Comparison of ENCODE assay signal across 12 cellular contexts in genomic region chr6:110542311-110543024, GRCh38.
DNase-seq lines count a peak whose midpoint lies in the region; ATAC-seq and TF ChIP-seq lines count a peak whose summit lies in the region.
"Had no signal": no experiment of that assay in that cellular context is flagged by ENCODE, and none has a peak within 500 bp of the region (broad histone marks: within the 10 kb centered on the region; RNA-seq: fewer than 3 reads in every experiment).

No MANE protein-coding gene starts in this region.

- no peak overlapping the region for H3K23ac ChIP-seq in mesenchymal stem cell (ENCODE audit: low read length in 2 of 2)

- H2BK12ac ChIP-seq in mesenchymal stem cell (ENCODE audit: low read length in 2 of 2): peak overlapping the region in 1 of 2 experiments; percentile 49

- H3K4me3 ChIP-seq in fibroblast of the aortic adventitia (ENCODE audit: low read depth, low read length): no peak overlapping the region
- H3K4me3 ChIP-seq in mesenchymal stem cell (ENCODE audit: insufficient read depth in 1 of 2, low read depth in 1 of 2, low read length in 2 of 2): peak overlapping the region in 1 of 2 experiments; percentile 13
- H3K4me3 ChIP-seq in CD8-positive, alpha-beta memory T cell (ENCODE audit: low read length): no peak overlapping the region
- H3K4me3 ChIP-seq in psoas muscle: no peak overlapping the region
- H3K4me3 ChIP-seq: thyroid gland had no signal

- H3K4me1 ChIP-seq in mesenchymal stem cell (ENCODE audit: control insufficient read depth, insufficient read depth, low read depth, low read length) (peaks cover 25% of the 10 kb centered on the region), psoas muscle (no peaks in the 10 kb centered on the region)
- no peaks in the 10 kb centered on the region for H3K4me1 ChIP-seq in CD8-positive, alpha-beta memory T cell (ENCODE audit: insufficient read depth, low read length)
- H3K4me1 ChIP-seq: thyroid gland had no signal

- H3K27ac Mint-ChIP-seq in CD8-positive, alpha-beta memory T cell: no peak overlapping the region
- H3K27ac Mint-ChIP-seq: activated CD4-positive, alpha-beta memory T cell treated with anti-CD3 and anti-CD28 coated beads for 36 hours had no signal

- peak overlapping the region in 1 of 2 experiments; percentile 48 for H3K18ac ChIP-seq in mesenchymal stem cell (ENCODE audit: low read depth in 1 of 2, low read length in 2 of 2)

- no peak overlapping the region for H2BK120ac ChIP-seq in mesenchymal stem cell (ENCODE audit: low read depth, low read length)

- no peak overlapping the region for H3K4me2 ChIP-seq in mesenchymal stem cell (ENCODE audit: low read length, poor library complexity, severe bottlenecking)

- DNase-seq in RPMI7951 (ENCODE audit: low read depth) (peak; percentile 81), fibroblast of the aortic adventitia (ENCODE audit: low read depth) (peak; percentile 28), mesenchymal stem cell (peak; percentile 37), mucosa of gallbladder (ENCODE audit: low spot score) (no peak), psoas muscle (no peak), posterior vena cava (ENCODE audit: low spot score) (no peak)
- no peak for DNase-seq in CD8-positive, alpha-beta memory T cell
- DNase-seq: activated CD4-positive, alpha-beta memory T cell treated with anti-CD3 and anti-CD28 coated beads for 36 hours; activated effector memory CD4-positive, alpha-beta T cell treated with anti-CD3 and anti-CD28 coated beads, Interleukin-2, amount 50 U/mL, for 16 hours; T-helper 9 cell; thyroid gland had no signal

- H4K91ac ChIP-seq in mesenchymal stem cell (ENCODE audit: low read length): no peak overlapping the region

- intact Hi-C loops in psoas muscle (cut with DNase I) (no loop called here), posterior vena cava (cut with DNase I) (no loop called here)

- POLR2A ChIA-PET in CD8-positive, alpha-beta memory T cell (lab: Charles Lee): no interaction called here

- no peaks in the 10 kb centered on the region for H3K79me1 ChIP-seq in mesenchymal stem cell (replicated peaks; ENCODE audit: low read length, poor library complexity, severe bottlenecking)

- CTCF ChIA-PET in CD8-positive, alpha-beta memory T cell (lab: Charles Lee): no interaction called here

- H3K4ac ChIP-seq in mesenchymal stem cell (ENCODE audit: low read depth in 1 of 2, low read length in 2 of 2): no peak overlapping the region

- H3K4me1 Mint-ChIP-seq in CD8-positive, alpha-beta memory T cell: peaks cover 11 to 31% (median 27%) of the 10 kb centered on the region in 3 donors

- no peak overlapping the region for H4K8ac ChIP-seq in mesenchymal stem cell (ENCODE audit: low read length)

- H3K27me3 ChIP-seq in mesenchymal stem cell (ENCODE audit: control insufficient read depth in 1 of 2, insufficient read depth in 1 of 2, low read length in 2 of 2) (no peaks in the 10 kb centered on the region), psoas muscle (ENCODE audit: insufficient read depth in 3 of 3, low read length in 2 of 3) (no peaks in the 10 kb centered on the region)
- H3K27me3 ChIP-seq in CD8-positive, alpha-beta memory T cell (ENCODE audit: insufficient read depth, low read length, poor library complexity, severe bottlenecking): no peaks in the 10 kb centered on the region
- H3K27me3 ChIP-seq: thyroid gland had no signal

- peak overlapping the region; percentile 40 for H3K9ac ChIP-seq in mesenchymal stem cell (ENCODE audit: low read length)

- peak overlapping the region; percentile 86 for H3K27ac ChIP-seq in 22Rv1
- H3K27ac ChIP-seq in mesenchymal stem cell (ENCODE audit: low read length, poor library complexity, severe bottlenecking): no peak overlapping the region
- no peak overlapping the region for H3K27ac ChIP-seq in CD8-positive, alpha-beta memory T cell (ENCODE audit: low read depth, low read length)
- no peak overlapping the region for H3K27ac ChIP-seq in psoas muscle
- H3K27ac ChIP-seq: thyroid gland had no signal

- H3K9me3 ChIP-seq in mesenchymal stem cell (ENCODE audit: control insufficient read depth, low read length) (peaks cover 5% of the 10 kb centered on the region), psoas muscle (peaks cover 8% of the 10 kb centered on the region)
- no peaks in the 10 kb centered on the region for H3K9me3 ChIP-seq in CD8-positive, alpha-beta memory T cell (ENCODE audit: low read length)
- H3K9me3 ChIP-seq: thyroid gland had no signal

- H3K36me3 Mint-ChIP-seq in CD8-positive, alpha-beta memory T cell: peaks cover 0 to 9% (median 4%) of the 10 kb centered on the region in 3 donors

- no peak overlapping the region for H2BK5ac ChIP-seq in mesenchymal stem cell (ENCODE audit: low read depth, low read length, poor library complexity, severe bottlenecking)

- 65% methylated on average over 11 of the region's 11 CpGs for WGBS in mesenchymal stem cell
- WGBS in psoas muscle, 3 donors: 50 to 52% (median 52%) methylated on average over 11 of the region's 11 CpGs

- H3K36me3 ChIP-seq in mesenchymal stem cell (ENCODE audit: control insufficient read depth in 1 of 2, insufficient read depth in 2 of 2, low read depth in 1 of 2, low read length in 2 of 2): peaks cover 0 to 3% of the 10 kb centered on the region in 2 experiments
- H3K36me3 ChIP-seq in CD8-positive, alpha-beta memory T cell (ENCODE audit: insufficient read depth, low read length): no peaks in the 10 kb centered on the region
- no peaks in the 10 kb centered on the region for H3K36me3 ChIP-seq in psoas muscle (ENCODE audit: insufficient read depth in 1 of 2, low read depth in 1 of 2)
- H3K36me3 ChIP-seq: thyroid gland had no signal

- TF ChIP-seq CTCF in 22Rv1 (IDR thresholded peaks at IDR 0.05) (no peak), fibroblast of the aortic adventitia (IDR thresholded peaks at IDR 0.05; ENCODE audit: insufficient read depth, low read length) (no peak), psoas muscle (IDR thresholded peaks at IDR 0.05) (no peak)

- no peak for ATAC-seq in psoas muscle

- no peak overlapping the region for H3K14ac ChIP-seq in mesenchymal stem cell (ENCODE audit: low read length in 2 of 2)

- no peak overlapping the region for H2AK5ac ChIP-seq in mesenchymal stem cell (ENCODE audit: low read length, severe bottlenecking)

- peaks cover 2 to 10% (median 5%) of the 10 kb centered on the region in 5 donors for H3K9me3 Mint-ChIP-seq in CD8-positive, alpha-beta memory T cell

- no peak overlapping the region for H3K4me3 Mint-ChIP-seq in CD8-positive, alpha-beta memory T cell
- H3K4me3 Mint-ChIP-seq: activated CD4-positive, alpha-beta memory T cell treated with anti-CD3 and anti-CD28 coated beads for 36 hours had no signal

- peaks cover 0 to 7% of the 10 kb centered on the region in 2 donors for H3K27me3 Mint-ChIP-seq in CD8-positive, alpha-beta memory T cell

- H2BK15ac ChIP-seq in mesenchymal stem cell (ENCODE audit: low read depth, poor library complexity, severe bottlenecking): no peak overlapping the region

- H2AFZ ChIP-seq in mesenchymal stem cell (ENCODE audit: low read depth, low read length): peak overlapping the region; percentile 31

Comparison
In these comparisons a context has a peak if more than half of its experiments do, and no peak if none do; other contexts are left out.
1. DNase-seq: peak in RPMI7951 (single experiment), fibroblast of the aortic adventitia (single experiment) and mesenchymal stem cell (single experiment); none in CD8-positive, alpha-beta memory T cell (0 of 5), mucosa of gallbladder (single experiment), psoas muscle (0 of 2) and posterior vena cava (single experiment).